8 cellular contexts compared by ENCODE assay signal in genomic region chr1:31617917-31618746, GRCh38. TPM values are rescaled to one million over a fixed set of nuclear protein-coding genes. Genes with fewer than 3 reads are reported as not detected.
A peak's percentile ranks its signal among the peaks of the same experiment; 100 is the strongest.
DNase-seq lines count a peak whose midpoint lies in the region; ATAC-seq and TF ChIP-seq lines count a peak whose summit lies in the region.

No MANE protein-coding gene starts in this region.

- CTCF ChIA-PET in activated CD4-positive, alpha-beta memory T cell treated with anti-CD3 and anti-CD28 coated beads, Interleukin-2, amount 10 ng/mL, durations not matched to agents 7 days and 5 days (lab: Charles Lee) = interaction anchor here (0.6 to 2.4 kb wide), 7 partner anchors 9 to 297 kb away, joined by 3 to 10 read pairs (median 4); no protein-coding TSS in a partner anchor

- peaks cover 2% of the 10 kb centered on the region for H3K4me1 Mint-ChIP-seq in activated CD4-positive, alpha-beta memory T cell treated with anti-CD3 and anti-CD28 coated beads, Interleukin-2, amount 10 ng/mL, durations not matched to agents 7 days and 5 days
- peaks cover 21% of the 10 kb centered on the region for H3K4me1 Mint-ChIP-seq in nephron progenitor cell

- H3K27me3 Mint-ChIP-seq in activated CD4-positive, alpha-beta memory T cell treated with anti-CD3 and anti-CD28 coated beads, Interleukin-2, amount 10 ng/mL, durations not matched to agents 7 days and 5 days = peaks cover 30% of the 10 kb centered on the region
- peaks cover 42% of the 10 kb centered on the region for H3K27me3 Mint-ChIP-seq in nephron progenitor cell (ENCODE audit: low read depth, poor library complexity)

- POLR2A ChIA-PET in activated CD4-positive, alpha-beta memory T cell treated with anti-CD3 and anti-CD28 coated beads, Interleukin-2, amount 10 ng/mL, durations not matched to agents 7 days and 5 days (lab: Charles Lee) = interaction anchor here (0.8 to 1.3 kb wide), 3 partner anchors 9 to 129 kb away, joined by 3 read pairs; no protein-coding TSS in a partner anchor

- TF ChIP-seq POLR2A in erythroblast (IDR thresholded peaks at IDR 0.05; ENCODE audit: low read length) = no peak

- ATAC-seq in HG03175 (IDR thresholded peaks at IDR 0.05; ENCODE audit: unreplicated experiment) = no peak

- peak; percentile 91 for TF ChIP-seq CTCF in nephron progenitor cell (IDR thresholded peaks at IDR 0.05)

- no peaks in the 10 kb centered on the region for H3K36me3 Mint-ChIP-seq in activated CD4-positive, alpha-beta memory T cell treated with anti-CD3 and anti-CD28 coated beads, Interleukin-2, amount 10 ng/mL, durations not matched to agents 7 days and 5 days (ENCODE audit: low read depth)
- H3K36me3 Mint-ChIP-seq in nephron progenitor cell (ENCODE audit: low read depth) = no peaks in the 10 kb centered on the region

- no peaks in the 10 kb centered on the region for H3K9me3 Mint-ChIP-seq in activated CD4-positive, alpha-beta memory T cell treated with anti-CD3 and anti-CD28 coated beads, Interleukin-2, amount 10 ng/mL, durations not matched to agents 7 days and 5 days
- no peaks in the 10 kb centered on the region for H3K9me3 Mint-ChIP-seq in nephron progenitor cell

- DNase-seq in SIG-M5 treated with dmso at 0.1 percent for 504 hours (lab: John Stamatoyannopoulos, UW; ENCODE audit: unreplicated experiment) (peak; percentile 42), SIG-M5 (lab: John Stamatoyannopoulos, UW) (no peak), NCI-H2107 (lab: John Stamatoyannopoulos, UW) (peak; percentile 54), erythroblast (lab: John Stamatoyannopoulos, UW) (peak; percentile 28 to 39), nephron progenitor cell (peak; percentile 84), ureter (ENCODE audit: low spot score) (peak; percentile 43)
- DNase-seq in activated CD4-positive, alpha-beta memory T cell treated with anti-CD3 and anti-CD28 coated beads, Interleukin-2, amount 10 ng/mL, durations not matched to agents 7 days and 5 days = peak; percentile 32

- no peak overlapping the region for H3K27ac Mint-ChIP-seq in activated CD4-positive, alpha-beta memory T cell treated with anti-CD3 and anti-CD28 coated beads, Interleukin-2, amount 10 ng/mL, durations not matched to agents 7 days and 5 days
- no peak overlapping the region for H3K27ac Mint-ChIP-seq in nephron progenitor cell

- no peak overlapping the region for H3K4me3 Mint-ChIP-seq in activated CD4-positive, alpha-beta memory T cell treated with anti-CD3 and anti-CD28 coated beads, Interleukin-2, amount 10 ng/mL, durations not matched to agents 7 days and 5 days
- peak overlapping the region; percentile 48 for H3K4me3 Mint-ChIP-seq in nephron progenitor cell

RNA-seq across cellular contexts. Expression of gene HCRTR1, which starts 0.6 kb away (rescaled TPM):
- total RNA-seq in activated CD4-positive, alpha-beta memory T cell treated with anti-CD3 and anti-CD28 coated beads, Interleukin-2, amount 10 ng/mL, durations not matched to agents 7 days and 5 days = not detected
- not detected for total RNA-seq in ureter

RNA-seq across cellular contexts. Expression of gene PEF1, which starts 26.5 kb away (rescaled TPM):
- 10 to 100 TPM; 50.4 to 50.5 TPM for total RNA-seq in activated CD4-positive, alpha-beta memory T cell treated with anti-CD3 and anti-CD28 coated beads, Interleukin-2, amount 10 ng/mL, durations not matched to agents 7 days and 5 days
- 76.9 TPM for total RNA-seq in ureter

RNA-seq across cellular contexts. Expression of gene TINAGL1, which starts 41.8 kb away (rescaled TPM):
- total RNA-seq in activated CD4-positive, alpha-beta memory T cell treated with anti-CD3 and anti-CD28 coated beads, Interleukin-2, amount 10 ng/mL, durations not matched to agents 7 days and 5 days = not detected
- 218 TPM for total RNA-seq in ureter

Comparison
In these comparisons a context has a peak if more than half of its experiments do, and no peak if none do; other contexts are left out.
1. RNA of gene TINAGL1, which starts 41.8 kb away (total RNA-seq): 218 TPM in ureter (single experiment); not detected in activated CD4-positive, alpha-beta memory T cell treated with anti-CD3 and anti-CD28 coated beads, Interleukin-2, amount 10 ng/mL, durations not matched to agents 7 days and 5 days; every median in the first group is over 100 times any median in the second.